8 cellular contexts compared by ENCODE assay signal in genomic region chr1:109643385-109644230, GRCh38. TPM values are rescaled to one million over a fixed set of nuclear protein-coding genes. Genes with fewer than 3 reads are reported as not detected.
DNase-seq lines count a peak whose midpoint lies in the region; ATAC-seq lines count a peak whose summit lies in the region.

No MANE protein-coding gene starts in this region.

- peak; percentile 30 to 55 for DNase-seq in AML-193 (lab: John Stamatoyannopoulos, UW)
- peak; percentile 50 for DNase-seq in NCI-H82 treated with DMSO at 0.1 percent for 48 hours (lab: John Stamatoyannopoulos, UW; ENCODE audit: unreplicated experiment)
- peak; percentile 93 for DNase-seq in activated CD8-positive, alpha-beta T cell treated with anti-CD3 and anti-CD28 coated beads, Interleukin-2, amount 10 ng/mL, durations not matched to agents 7 days and 5 days
- peak; percentile 71 to 77 for DNase-seq in stimulated activated CD8-positive, alpha-beta memory T cell treated with anti-CD3 and anti-CD28 coated beads, Interleukin-7, amount 100 ng/mL, for 48 hours (ENCODE audit: extremely low read depth in 1 of 2, low read depth in 1 of 2)

- no peaks in the 10 kb centered on the region for H3K36me3 ChIP-seq in endocrine pancreas (ENCODE audit: control insufficient read depth, insufficient read depth, low read length)
- no peaks in the 10 kb centered on the region for H3K36me3 ChIP-seq in muscle layer of colon (ENCODE audit: insufficient read depth, low read length)

- POLR2A ChIA-PET in activated CD8-positive, alpha-beta T cell treated with anti-CD3 and anti-CD28 coated beads, Interleukin-2, amount 10 ng/mL, durations not matched to agents 7 days and 5 days (lab: Charles Lee), result no interaction called here

- peaks cover 18% of the 10 kb centered on the region for H3K4me1 Mint-ChIP-seq in activated CD8-positive, alpha-beta T cell treated with anti-CD3 and anti-CD28 coated beads, Interleukin-2, amount 10 ng/mL, durations not matched to agents 7 days and 5 days (ENCODE audit: low read depth)

- H3K4me3 ChIP-seq in endocrine pancreas (ENCODE audit: control insufficient read depth, insufficient read depth, low read length) (no peak overlapping the region), muscle layer of colon (ENCODE audit: low read depth in 1 of 2, low read length in 2 of 2) (peak overlapping the region in 1 of 2 donors; percentile 30)

- H3K9ac ChIP-seq in endocrine pancreas (ENCODE audit: control insufficient read depth, insufficient read depth, low read length), result peak overlapping the region; percentile 38
- peak overlapping the region; percentile 33 for H3K9ac ChIP-seq in muscle layer of colon (ENCODE audit: low read length)

- no peak overlapping the region for H3K4me3 Mint-ChIP-seq in activated CD8-positive, alpha-beta T cell treated with anti-CD3 and anti-CD28 coated beads, Interleukin-2, amount 10 ng/mL, durations not matched to agents 7 days and 5 days

- ATAC-seq in GM19043 (IDR thresholded peaks at IDR 0.05; ENCODE audit: low read depth, unreplicated experiment), result peak; percentile 84
- ATAC-seq in HG03196 (IDR thresholded peaks at IDR 0.05; ENCODE audit: unreplicated experiment), result peak; percentile 78
- peak; percentile 98 for ATAC-seq in activated CD8-positive, alpha-beta T cell treated with anti-CD3 and anti-CD28 coated beads, Interleukin-2, amount 10 ng/mL, durations not matched to agents 7 days and 5 days

- H3K9me3 Mint-ChIP-seq in activated CD8-positive, alpha-beta T cell treated with anti-CD3 and anti-CD28 coated beads, Interleukin-2, amount 10 ng/mL, durations not matched to agents 7 days and 5 days (ENCODE audit: insufficient read depth), result no peaks in the 10 kb centered on the region

- no peaks in the 10 kb centered on the region for H3K9me3 ChIP-seq in endocrine pancreas (ENCODE audit: control insufficient read depth, low read length)
- no peaks in the 10 kb centered on the region for H3K9me3 ChIP-seq in muscle layer of colon (ENCODE audit: low read length)

- H3K27me3 ChIP-seq in endocrine pancreas (ENCODE audit: control insufficient read depth, insufficient read depth, low read length), result no peaks in the 10 kb centered on the region
- no peaks in the 10 kb centered on the region for H3K27me3 ChIP-seq in muscle layer of colon (ENCODE audit: control insufficient read depth in 1 of 2, insufficient read depth in 2 of 2, low read length in 2 of 2)

- peak overlapping the region; percentile 25 for H3K27ac Mint-ChIP-seq in activated CD8-positive, alpha-beta T cell treated with anti-CD3 and anti-CD28 coated beads, Interleukin-2, amount 10 ng/mL, durations not matched to agents 7 days and 5 days

- no peaks in the 10 kb centered on the region for H3K4me1 ChIP-seq in endocrine pancreas (ENCODE audit: control insufficient read depth, insufficient read depth, low read length)
- peaks cover 7% of the 10 kb centered on the region for H3K4me1 ChIP-seq in muscle layer of colon (ENCODE audit: insufficient read depth, low read length)

- no peak overlapping the region for H3K27ac ChIP-seq in muscle layer of colon (ENCODE audit: low read depth, low read length)

- H3K36me3 Mint-ChIP-seq in activated CD8-positive, alpha-beta T cell treated with anti-CD3 and anti-CD28 coated beads, Interleukin-2, amount 10 ng/mL, durations not matched to agents 7 days and 5 days (ENCODE audit: low read depth), result no peaks in the 10 kb centered on the region

- peaks cover 8% of the 10 kb centered on the region for H3K27me3 Mint-ChIP-seq in activated CD8-positive, alpha-beta T cell treated with anti-CD3 and anti-CD28 coated beads, Interleukin-2, amount 10 ng/mL, durations not matched to agents 7 days and 5 days (ENCODE audit: low read depth)

- CTCF ChIA-PET in activated CD8-positive, alpha-beta T cell treated with anti-CD3 and anti-CD28 coated beads, Interleukin-2, amount 10 ng/mL, durations not matched to agents 7 days and 5 days (lab: Charles Lee), result interaction anchor here (0.7 to 13.1 kb wide), 9 partner anchors 9 to 393 kb away, joined by 3 to 340 read pairs (median 7); partner anchors contain the start of genes AHCYL1, GSTM1 and GSTM4

RNA-seq across cellular contexts. Expression of gene GSTM4, which starts 12.3 kb away (rescaled TPM):
- 10 to 100 TPM; 17.0 to 18.5 TPM for total RNA-seq in activated CD8-positive, alpha-beta T cell treated with anti-CD3 and anti-CD28 coated beads, Interleukin-2, amount 10 ng/mL, durations not matched to agents 7 days and 5 days

RNA-seq across cellular contexts. Expression of gene AMPD2, which starts 24.0 kb away (rescaled TPM):
- 100 to 1,000 TPM; 123 to 133 TPM for total RNA-seq in activated CD8-positive, alpha-beta T cell treated with anti-CD3 and anti-CD28 coated beads, Interleukin-2, amount 10 ng/mL, durations not matched to agents 7 days and 5 days

RNA-seq across cellular contexts. Expression of gene GNAT2, which starts 24.2 kb away (rescaled TPM):
- total RNA-seq in activated CD8-positive, alpha-beta T cell treated with anti-CD3 and anti-CD28 coated beads, Interleukin-2, amount 10 ng/mL, durations not matched to agents 7 days and 5 days, result not detected

RNA-seq across cellular contexts. Expression of gene GSTM2, which starts 24.2 kb away (rescaled TPM):
- total RNA-seq in activated CD8-positive, alpha-beta T cell treated with anti-CD3 and anti-CD28 coated beads, Interleukin-2, amount 10 ng/mL, durations not matched to agents 7 days and 5 days, result 10 to 100 TPM; 18.2 to 19.3 TPM

RNA-seq across cellular contexts. Expression of gene GSTM1, which starts 44.0 kb away (rescaled TPM):
- total RNA-seq in activated CD8-positive, alpha-beta T cell treated with anti-CD3 and anti-CD28 coated beads, Interleukin-2, amount 10 ng/mL, durations not matched to agents 7 days and 5 days, result 10 to 100 TPM; 30.2 to 31.5 TPM

Comparison
In these comparisons a context has a peak if more than half of its experiments do, and no peak if none do; other contexts are left out.
1. DNase-seq: peak in every context shown above with its lines; median percentile 93 in activated CD8-positive, alpha-beta T cell treated with anti-CD3 and anti-CD28 coated beads, Interleukin-2, amount 10 ng/mL, durations not matched to agents 7 days and 5 days; 74 in stimulated activated CD8-positive, alpha-beta memory T cell treated with anti-CD3 and anti-CD28 coated beads, Interleukin-7, amount 100 ng/mL, for 48 hours; 50 in NCI-H82 treated with DMSO at 0.1 percent for 48 hours; 42 in AML-193.